11 cellular contexts compared by ENCODE assay signal in genomic region chr11:129115652-129116585, GRCh38.
DNase-seq lines count a peak whose midpoint lies in the region; ATAC-seq and TF ChIP-seq lines count a peak whose summit lies in the region.
"Had no signal": no experiment of that assay in that cellular context is flagged by ENCODE, and none has a peak within 500 bp of the region (broad histone marks: within the 10 kb centered on the region; RNA-seq: fewer than 3 reads in every experiment).

No MANE protein-coding gene starts in this region.

- no peaks in the 10 kb centered on the region for H3K36me3 Mint-ChIP-seq in HFFc6 (ENCODE audit: low read depth)

- dilution Hi-C loops in mammary epithelial cell (cut with HindIII; ENCODE audit: low sequenced_read_pairs), result no loop called here

- CTCF ChIA-PET in mammary epithelial cell (lab: Charles Lee; ENCODE audit: low non-redundant PET), result no interaction called here

- no peaks in the 10 kb centered on the region for H3K36me3 ChIP-seq in mammary epithelial cell (ENCODE audit: insufficient read depth, low read length)

- H3K4me3 Mint-ChIP-seq in HFFc6, result peak overlapping the region; percentile 27

- H4K20me1 ChIP-seq in mammary epithelial cell (ENCODE audit: insufficient read depth, low read length), result no peaks in the 10 kb centered on the region
- H4K20me1 ChIP-seq: BLaER1 treated with 17β-estradiol and CSF1 and Interleukin-3, amounts not matched to agents 10 nM and 100 nM had no signal

- intact Hi-C loops in mammary epithelial cell (cut with micrococcal nuclease), result no loop called here

- peaks cover 10% of the 10 kb centered on the region for H3K4me1 ChIP-seq in mammary epithelial cell (ENCODE audit: insufficient read depth, low read length)
- H3K4me1 ChIP-seq: BLaER1 treated with 17β-estradiol and CSF1 and Interleukin-3, amounts not matched to agents 10 nM and 100 nM had no signal

- no peaks in the 10 kb centered on the region for H3K27me3 ChIP-seq in mammary epithelial cell (ENCODE audit: insufficient read depth, low read length)
- H3K27me3 ChIP-seq: BLaER1 treated with 17β-estradiol and CSF1 and Interleukin-3, amounts not matched to agents 10 nM and 100 nM had no signal

- no peaks in the 10 kb centered on the region for H3K27me3 Mint-ChIP-seq in HFFc6 (ENCODE audit: insufficient read depth)

- H3K79me2 ChIP-seq in mammary epithelial cell (ENCODE audit: insufficient read depth, low read length), result no peaks in the 10 kb centered on the region

- H3K4me1 Mint-ChIP-seq in HFFc6 (ENCODE audit: low read depth), result peaks cover 21% of the 10 kb centered on the region

- H2AFZ ChIP-seq in mammary epithelial cell (ENCODE audit: low read depth, low read length), result no peak overlapping the region

- H3K9me3 ChIP-seq in mammary epithelial cell (replicated peaks; ENCODE audit: insufficient read depth, low read length), result no peaks in the 10 kb centered on the region
- H3K9me3 ChIP-seq: BLaER1 treated with 17β-estradiol and CSF1 and Interleukin-3, amounts not matched to agents 10 nM and 100 nM had no signal

- no TSS peak for BruUV-seq in mammary epithelial cell (replicated peaks; lab: Mats Ljungman, UMichigan)

- in situ Hi-C loops in ACHN (cut with HindIII; ENCODE audit: low pct_ligation_motif_present, low pct_unique_long_range_greater_than_20kb, low sequenced_read_pairs), result no loop called here
- in situ Hi-C loops in mammary epithelial cell (cut with MboI; ENCODE audit: low sequenced_read_pairs in 2 of 2), result loop anchor here (5.0 to 25.0 kb wide), 3 partner anchors 216 to 621 kb away; partner anchors contain the start of gene KCNJ5 (in 1 of the 2)

- H3K9ac ChIP-seq in mammary epithelial cell (ENCODE audit: insufficient read depth, low read length), result no peak overlapping the region
- H3K9ac ChIP-seq: BLaER1 treated with 17β-estradiol and CSF1 and Interleukin-3, amounts not matched to agents 10 nM and 100 nM had no signal

- peak overlapping the region; percentile 5 for H3K27ac ChIP-seq in mammary epithelial cell (ENCODE audit: insufficient read depth, low read depth, low read length)
- H3K27ac ChIP-seq: BLaER1 treated with 17β-estradiol and CSF1 and Interleukin-3, amounts not matched to agents 10 nM and 100 nM had no signal

- DNase-seq in ACHN, result peak; percentile 33
- DNase-seq in HFFc6, result peak; percentile 25
- peak; percentile 51 for DNase-seq in mammary epithelial cell
- DNase-seq in kidney tubule cell (ENCODE audit: low spot score), result peak; percentile 58
- no peak for DNase-seq in NCI-H1694 treated with DMSO at 0.1 percent for 48 hours (lab: John Stamatoyannopoulos, UW)
- no peak for DNase-seq in SIG-M5 treated with dmso at 0.1 percent for 504 hours (lab: John Stamatoyannopoulos, UW; ENCODE audit: unreplicated experiment)
- DNase-seq: aorta had no signal

- no peaks in the 10 kb centered on the region for H3K9me3 Mint-ChIP-seq in HFFc6

- TF ChIP-seq CTCF in HFFc6 (IDR thresholded peaks at IDR 0.05), result no peak
- TF ChIP-seq CTCF in mammary epithelial cell (conservative IDR thresholded peaks at IDR 0.05 in 1 of 2, IDR thresholded peaks at IDR 0.05 in 1 of 2; ENCODE audit: extremely low read depth in 1 of 2, insufficient read depth in 1 of 2, low read depth in 1 of 2, low read length in 2 of 2), result no peak

- H3K4me3 ChIP-seq in mammary epithelial cell (replicated peaks in 1 of 3; ENCODE audit: insufficient read depth in 1 of 3, low read depth in 2 of 3, low read length in 3 of 3), result no peak overlapping the region
- H3K4me3 ChIP-seq: BLaER1 treated with 17β-estradiol and CSF1 and Interleukin-3, amounts not matched to agents 10 nM and 100 nM; lung had no signal

- 38% methylated on average over 2 of the region's 2 CpGs for WGBS in mammary epithelial cell (ENCODE audit: low coverage, missing lambda C conversion rate)

- peak overlapping the region; percentile 68 for H3K27ac Mint-ChIP-seq in HFFc6

- ATAC-seq in GM21723 (IDR thresholded peaks at IDR 0.05; ENCODE audit: unreplicated experiment) (no peak), HG03571 (IDR thresholded peaks at IDR 0.05; ENCODE audit: unreplicated experiment) (no peak)

- peak overlapping the region; percentile 12 for H3K4me2 ChIP-seq in mammary epithelial cell (ENCODE audit: insufficient read depth, low read depth, low read length)
- H3K4me2 ChIP-seq: BLaER1 treated with 17β-estradiol and CSF1 and Interleukin-3, amounts not matched to agents 10 nM and 100 nM had no signal

Comparison
In these comparisons a context has a peak if more than half of its experiments do, and no peak if none do; other contexts are left out.
1. DNase-seq: peak in ACHN (single experiment), HFFc6 (single experiment), mammary epithelial cell (single experiment) and kidney tubule cell (single experiment); none in NCI-H1694 treated with DMSO at 0.1 percent for 48 hours (single experiment) and SIG-M5 treated with dmso at 0.1 percent for 504 hours (single experiment).